ENCODE assay signal across 1 cellular context in the genomic region with DNA sequence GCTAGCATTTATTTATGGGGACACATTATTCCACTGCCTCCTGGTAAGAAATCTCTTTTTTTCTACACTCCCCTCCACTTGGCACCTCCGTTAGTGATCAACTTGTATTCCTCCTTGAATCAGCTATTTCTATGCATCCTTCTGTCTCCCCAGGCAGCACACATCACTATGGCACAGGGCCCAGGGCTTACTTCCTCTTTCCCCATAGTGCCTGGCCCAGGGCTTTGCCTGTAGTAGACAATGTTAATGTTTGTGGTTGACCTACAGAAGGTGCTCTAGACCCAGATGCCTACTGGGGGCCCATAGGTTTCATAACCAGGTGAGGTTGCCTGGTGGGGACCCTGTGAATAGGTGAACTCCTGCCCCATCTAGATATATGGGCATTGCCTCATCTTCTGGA.
TF ChIP-seq lines count a peak whose summit lies in the region.

No MANE protein-coding gene starts in this region.

TF ChIP-seq in WTC11, 78 proteins besides CTCF, POLR2A, EP300 and RAD21 (continued from another document):
- TF ChIP-seq, protein P1, sequence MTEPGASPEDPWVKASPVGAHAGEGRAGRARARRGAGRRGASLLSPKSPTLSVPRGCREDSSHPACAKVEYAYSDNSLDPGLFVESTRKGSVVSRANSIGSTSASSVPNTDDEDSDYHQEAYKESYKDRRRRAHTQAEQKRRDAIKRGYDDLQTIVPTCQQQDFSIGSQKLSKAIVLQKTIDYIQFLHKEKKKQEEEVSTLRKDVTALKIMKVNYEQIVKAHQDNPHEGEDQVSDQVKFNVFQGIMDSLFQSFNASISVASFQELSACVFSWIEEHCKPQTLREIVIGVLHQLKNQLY (CRISPR knock-in tag; IDR thresholded peaks at IDR 0.05), result no peak
TF ChIP-seq in WTC11: peak in this region for 0.
